12 cellular contexts compared by ENCODE assay signal in genomic region chr12:49665384-49665783, GRCh38. TPM values are rescaled to one million over a fixed set of nuclear protein-coding genes. Genes with fewer than 3 reads are reported as not detected.
DNase-seq lines count a peak whose midpoint lies in the region; TF ChIP-seq lines count a peak whose summit lies in the region.
"Had no signal": no experiment of that assay in that cellular context is flagged by ENCODE, and none has a peak within 500 bp of the region (broad histone marks: within the 10 kb centered on the region; RNA-seq: fewer than 3 reads in every experiment).

No MANE protein-coding gene starts in this region.

- peak overlapping the region; percentile 8 for H3K14ac ChIP-seq in trophoblast cell (ENCODE audit: low read length)

- no peak overlapping the region for H3K23ac ChIP-seq in trophoblast cell (ENCODE audit: low read length)

- no CpG with 5 or more reads among the region's 2 CpGs for WGBS in trophoblast cell (ENCODE audit: extremely low coverage, insufficient coverage, insufficient read length)
- WGBS in adrenal gland, 4 donors, result 65 to 74% (median 71%) methylated on average over 2 of the region's 2 CpGs

- H3K4me1 ChIP-seq in MM.1S (ENCODE audit: low read length) (peaks cover 57% of the 10 kb centered on the region), trophoblast cell (ENCODE audit: control insufficient read depth in 1 of 2, insufficient read depth in 2 of 2, low read length in 2 of 2) (peaks cover 16 to 24% of the 10 kb centered on the region in 2 experiments), adrenal gland (replicated peaks in 1 of 2) (peaks cover 13 to 57% of the 10 kb centered on the region in 2 donors)

- no peak overlapping the region for H4K12ac ChIP-seq in trophoblast cell (ENCODE audit: low read depth, low read length)

- H3K4me1 Mint-ChIP-seq in T-helper 1 cell treated with Interleukin-12 subunit alpha and Interleukin-12 subunit beta and Interleukin-4 antibody, amounts not matched to agents 30 μg/mL and 1 μg/mL, for 36 hours (ENCODE audit: low read depth), result peaks cover 68% of the 10 kb centered on the region

- no peak overlapping the region for H2BK5ac ChIP-seq in trophoblast cell (ENCODE audit: low read depth, low read length, poor library complexity)

- no peaks in the 10 kb centered on the region for H3K9me3 ChIP-seq in MM.1S (replicated peaks; ENCODE audit: insufficient read depth, low read length)
- no peaks in the 10 kb centered on the region for H3K9me3 ChIP-seq in trophoblast cell (ENCODE audit: insufficient read depth, low read depth, low read length)
- H3K9me3 ChIP-seq in adrenal gland (replicated peaks in 1 of 3), result no peaks in the 10 kb centered on the region

- no peaks in the 10 kb centered on the region for H4K20me1 ChIP-seq in MM.1S (ENCODE audit: insufficient read depth, low read length)

- H3K36me3 ChIP-seq in MM.1S (replicated peaks; ENCODE audit: insufficient read depth, low read length) (no peaks in the 10 kb centered on the region), trophoblast cell (ENCODE audit: control insufficient read depth in 1 of 2, insufficient read depth in 2 of 2, low read length in 2 of 2) (no peaks in the 10 kb centered on the region), adrenal gland (replicated peaks in 1 of 2) (no peaks in the 10 kb centered on the region)

- H3K27me3 ChIP-seq in MM.1S (replicated peaks; ENCODE audit: insufficient read depth, low read length) (no peaks in the 10 kb centered on the region), trophoblast cell (ENCODE audit: insufficient read depth, low read length) (no peaks in the 10 kb centered on the region), adrenal gland (no peaks in the 10 kb centered on the region)

- H4K91ac ChIP-seq in trophoblast cell (ENCODE audit: low read depth, low read length), result peak overlapping the region; percentile 4

- no peak overlapping the region for H4K8ac ChIP-seq in trophoblast cell (ENCODE audit: low read depth, low read length)

- no peaks in the 10 kb centered on the region for H3K9me2 ChIP-seq in MM.1S (replicated peaks; ENCODE audit: insufficient read depth, low read length)

- H2BK120ac ChIP-seq in trophoblast cell (ENCODE audit: insufficient read depth, low read length, poor library complexity), result no peak overlapping the region

- H3K9me3 Mint-ChIP-seq in T-helper 1 cell treated with Interleukin-12 subunit alpha and Interleukin-12 subunit beta and Interleukin-4 antibody, amounts not matched to agents 30 μg/mL and 1 μg/mL, for 36 hours, result no peaks in the 10 kb centered on the region

- H3K36me3 Mint-ChIP-seq in T-helper 1 cell treated with Interleukin-12 subunit alpha and Interleukin-12 subunit beta and Interleukin-4 antibody, amounts not matched to agents 30 μg/mL and 1 μg/mL, for 36 hours (ENCODE audit: low read depth), result peaks cover 54% of the 10 kb centered on the region

- H3K27ac Mint-ChIP-seq in T-helper 1 cell treated with Interleukin-12 subunit alpha and Interleukin-12 subunit beta and Interleukin-4 antibody, amounts not matched to agents 30 μg/mL and 1 μg/mL, for 36 hours, result peak overlapping the region; percentile 53

- no peak for TF ChIP-seq POLR2A in adrenal gland (IDR thresholded peaks at IDR 0.05)

- no peaks in the 10 kb centered on the region for H3K27me3 Mint-ChIP-seq in T-helper 1 cell treated with Interleukin-12 subunit alpha and Interleukin-12 subunit beta and Interleukin-4 antibody, amounts not matched to agents 30 μg/mL and 1 μg/mL, for 36 hours (ENCODE audit: low read depth)

- H3K27ac ChIP-seq in MM.1S (ENCODE audit: low read length) (peak overlapping the region; percentile 86; the same call in 1 of the 2 replicates), coronary artery (peak overlapping the region; percentile 16 to 62), trophoblast cell (ENCODE audit: low read depth, low read length) (no peak overlapping the region), adrenal gland (peak overlapping the region in 2 of 5 donors; percentile 7 to 85)
- H3K27ac ChIP-seq: 22Rv1 had no signal

- H3K4me3 ChIP-seq in MM.1S (ENCODE audit: low read length) (no peak overlapping the region), coronary artery (no peak overlapping the region), trophoblast cell (ENCODE audit: low read depth, low read length) (no peak overlapping the region), adrenal gland (no peak overlapping the region)

- H2AK5ac ChIP-seq in trophoblast cell (ENCODE audit: low read length), result no peak overlapping the region

- H3K4me3 Mint-ChIP-seq in T-helper 1 cell treated with Interleukin-12 subunit alpha and Interleukin-12 subunit beta and Interleukin-4 antibody, amounts not matched to agents 30 μg/mL and 1 μg/mL, for 36 hours, result no peak overlapping the region

- H3K18ac ChIP-seq in trophoblast cell (ENCODE audit: low read length), result no peak overlapping the region

- H2BK12ac ChIP-seq in trophoblast cell (ENCODE audit: low read length), result peak overlapping the region; percentile 61

- no peak overlapping the region for H2AFZ ChIP-seq in MM.1S (ENCODE audit: low read length)
- H2AFZ ChIP-seq in trophoblast cell (ENCODE audit: insufficient read depth, low read length, poor library complexity), result no peak overlapping the region

- H3K79me2 ChIP-seq in MM.1S (ENCODE audit: low read length) (no peaks in the 10 kb centered on the region), trophoblast cell (ENCODE audit: control insufficient read depth, insufficient read depth, low read length, poor library complexity) (no peaks in the 10 kb centered on the region)

- no peak overlapping the region for H3K4ac ChIP-seq in trophoblast cell (ENCODE audit: low read depth, low read length)

- no peak overlapping the region for H3K9ac ChIP-seq in MM.1S (ENCODE audit: low read length)
- no peak overlapping the region for H3K9ac ChIP-seq in trophoblast cell (ENCODE audit: low read length)

- no peak for TF ChIP-seq CTCF in MM.1S (IDR thresholded peaks at IDR 0.05; ENCODE audit: low read length)
- TF ChIP-seq CTCF in coronary artery (IDR thresholded peaks at IDR 0.05), result no peak
- TF ChIP-seq CTCF in adrenal gland (IDR thresholded peaks at IDR 0.05), result no peak

- intact Hi-C loops in adrenal gland (cut with DNase I) (no loop called here), posterior vena cava (cut with DNase I) (no loop called here)

- H3K4me2 ChIP-seq in MM.1S (ENCODE audit: low read depth, low read length) (peak overlapping the region; percentile 84), trophoblast cell (ENCODE audit: low read length) (no peak overlapping the region)

- peaks cover 12% of the 10 kb centered on the region for H3K79me1 ChIP-seq in trophoblast cell (ENCODE audit: low read length)

- DNase-seq in T-helper 1 cell, result no peak
- no peak for DNase-seq in MM.1S
- no peak for DNase-seq in coronary artery (ENCODE audit: low spot score)
- DNase-seq in trophoblast cell, result no peak
- DNase-seq in adrenal gland, result no peak
- DNase-seq in middle frontal gyrus (ENCODE audit: extremely low spot score, low spot score), result no peak
- no peak for DNase-seq in posterior vena cava (ENCODE audit: low spot score)
- DNase-seq: hypothalamus, NCI-H446 treated with DMSO at 0.1 percent for 48 hours had no signal

- H3F3A ChIP-seq in MM.1S (ENCODE audit: insufficient read depth, low read length), result peaks cover 32% of the 10 kb centered on the region

RNA-seq across cellular contexts. Expression of gene FMNL3, which starts 41.8 kb away (rescaled TPM):
- 4.6 and 4.8 TPM in 2 replicates for polyA plus RNA-seq in trophoblast cell (2013)
- total RNA-seq in adrenal gland (10 to 100 TPM; 11.3 to 24.1 (median 19.2) TPM), posterior vena cava (10 to 100 TPM; 16.6 to 27.9 TPM)
- polyA plus RNA-seq in adrenal gland, result 10 to 100 TPM in 1 of 3 donors, 1 to 10 TPM in 2; 4.7 to 11.5 (median 7.0) TPM

RNA-seq across cellular contexts. Expression of gene PRPF40B, which starts 42.0 kb away (rescaled TPM):
- 6.0 and 6.4 TPM in 2 replicates for polyA plus RNA-seq in trophoblast cell (2013)
- total RNA-seq in adrenal gland (10 to 100 TPM in 6 of 8 donors, 1 to 10 TPM in 2; 7.2 to 44.8 (median 24.4) TPM), posterior vena cava (10 to 100 TPM; 16.2 to 20.7 TPM)
- polyA plus RNA-seq in adrenal gland, result 100 to 1,000 TPM in 1 of 3 donors, 10 to 100 TPM in 1, 1 to 10 TPM in 1; 9.1 to 125 (median 83.6) TPM

RNA-seq across cellular contexts. Expression of gene FAM186B, which starts 59.9 kb away (rescaled TPM):
- polyA plus RNA-seq in trophoblast cell (2013), result 0.03 and 0.08 TPM in 2 replicates
- total RNA-seq in adrenal gland, result 1 to 10 TPM in 5 of 8 donors, under 1 TPM in 2, not detected in 1; 0.42 to 2.3 (median 1.1) TPM
- 1 to 10 TPM in 1 of 3 donors, under 1 TPM in 2; 0.29 to 1.3 (median 0.37) TPM for polyA plus RNA-seq in adrenal gland
- total RNA-seq in posterior vena cava, result under 1 TPM in 1 of 2 donors, not detected in 1; 0.14 TPM
- polyA plus RNA-seq: neural cell had no signal
